In genomic region chr5:39580702-39581498, GRCh38 we compare ENCODE assay signal across 16 cellular contexts.
DNase-seq lines count a peak whose midpoint lies in the region; ATAC-seq, FAIRE-seq and TF ChIP-seq lines count a peak whose summit lies in the region.
"Had no signal": no experiment of that assay in that cellular context is flagged by ENCODE, and none has a peak within 500 bp of the region (broad histone marks: within the 10 kb centered on the region; RNA-seq: fewer than 3 reads in every experiment).

No MANE protein-coding gene starts in this region.

- CTCF ChIA-PET in CD4-positive, alpha-beta T cell (lab: Charles Lee) = no interaction called here

- no peaks in the 10 kb centered on the region for H3K79me1 ChIP-seq in mesenchymal stem cell (replicated peaks; ENCODE audit: low read length, poor library complexity, severe bottlenecking)

- H3K4me1 Mint-ChIP-seq in CD4-positive, alpha-beta T cell (ENCODE audit: low read depth) = peaks cover 10% of the 10 kb centered on the region
- H3K4me1 Mint-ChIP-seq: immature natural killer cell had no signal

- no peaks in the 10 kb centered on the region for H3K27me3 ChIP-seq in mesenchymal stem cell (ENCODE audit: control insufficient read depth in 1 of 2, insufficient read depth in 1 of 2, low read length in 2 of 2)
- H3K27me3 ChIP-seq in CD4-positive, alpha-beta T cell (ENCODE audit: control insufficient read depth, insufficient read depth, low read length) = no peaks in the 10 kb centered on the region
- H3K27me3 ChIP-seq in SJCRH30 = peaks cover 4% of the 10 kb centered on the region

- peaks cover 5% of the 10 kb centered on the region for H3K27me3 Mint-ChIP-seq in CD4-positive, alpha-beta T cell

- H3K36me3 Mint-ChIP-seq in CD4-positive, alpha-beta T cell (ENCODE audit: low read depth) = no peaks in the 10 kb centered on the region
- H3K36me3 Mint-ChIP-seq: CD4-positive, CD25-positive, alpha-beta regulatory T cell; immature natural killer cell; naive thymus-derived CD4-positive, alpha-beta T cell had no signal

- no peak overlapping the region for H2BK5ac ChIP-seq in mesenchymal stem cell (ENCODE audit: low read depth, low read length, poor library complexity, severe bottlenecking)

- H2BK12ac ChIP-seq in mesenchymal stem cell (ENCODE audit: low read length in 2 of 2) = no peak overlapping the region

- no peak overlapping the region for H3K18ac ChIP-seq in mesenchymal stem cell (ENCODE audit: low read depth in 1 of 2, low read length in 2 of 2)

- H4K91ac ChIP-seq in mesenchymal stem cell (ENCODE audit: low read length) = no peak overlapping the region

- FAIRE-seq in HTR-8/SVneo (lab: Jason Lieb, UNC) = peak; percentile 51
- FAIRE-seq: bronchial epithelial cell, urothelium cell line had no signal

- H3K4me3 ChIP-seq in choroid plexus epithelial cell (ENCODE audit: low read depth, low read length) = no peak overlapping the region
- no peak overlapping the region for H3K4me3 ChIP-seq in mesenchymal stem cell (ENCODE audit: insufficient read depth in 1 of 2, low read depth in 1 of 2, low read length in 2 of 2)
- no peak overlapping the region for H3K4me3 ChIP-seq in SJCRH30

- H3K4me2 ChIP-seq in mesenchymal stem cell (ENCODE audit: low read length, poor library complexity, severe bottlenecking) = no peak overlapping the region

- H3K23ac ChIP-seq in mesenchymal stem cell (ENCODE audit: low read length in 2 of 2) = no peak overlapping the region

- no peaks in the 10 kb centered on the region for H3K9me3 Mint-ChIP-seq in CD4-positive, alpha-beta T cell
- H3K9me3 Mint-ChIP-seq: CD4-positive, CD25-positive, alpha-beta regulatory T cell; immature natural killer cell; naive thymus-derived CD4-positive, alpha-beta T cell had no signal

- H4K8ac ChIP-seq in mesenchymal stem cell (ENCODE audit: low read length) = no peak overlapping the region

- H3K36me3 ChIP-seq in mesenchymal stem cell (ENCODE audit: control insufficient read depth in 1 of 2, insufficient read depth in 2 of 2, low read depth in 1 of 2, low read length in 2 of 2) = no peaks in the 10 kb centered on the region
- H3K36me3 ChIP-seq in SJCRH30 = no peaks in the 10 kb centered on the region

- no peak overlapping the region for H3K27ac Mint-ChIP-seq in CD4-positive, alpha-beta T cell
- H3K27ac Mint-ChIP-seq: CD4-positive, CD25-positive, alpha-beta regulatory T cell; immature natural killer cell had no signal

- H2AFZ ChIP-seq in mesenchymal stem cell (ENCODE audit: low read depth, low read length) = no peak overlapping the region

- peak overlapping the region; percentile 16 for H3K9ac ChIP-seq in mesenchymal stem cell (ENCODE audit: low read length)

- POLR2A ChIA-PET in CD4-positive, alpha-beta T cell (lab: Charles Lee) = no interaction called here

- 20% methylated on average over 1 of the region's 1 CpG for WGBS in mesenchymal stem cell

- H2AK5ac ChIP-seq in mesenchymal stem cell (ENCODE audit: low read length, severe bottlenecking) = no peak overlapping the region

- H3K14ac ChIP-seq in mesenchymal stem cell (ENCODE audit: low read length in 2 of 2) = no peak overlapping the region

- intact Hi-C loops in CD4-positive, alpha-beta T cell (cut with DNase I, micrococcal nuclease) = loop anchor here in 1 of 2 experiments (2.0 to 5.0 kb wide), 4 partner anchors 366 to 1298 kb away; no protein-coding TSS in a partner anchor

- H3K9me3 ChIP-seq in mesenchymal stem cell (ENCODE audit: control insufficient read depth, low read length) (no peaks in the 10 kb centered on the region), SJCRH30 (replicated peaks) (no peaks in the 10 kb centered on the region)
- no peaks in the 10 kb centered on the region for H3K9me3 ChIP-seq in CD4-positive, alpha-beta T cell (ENCODE audit: control insufficient read depth, low read length)

- no peak overlapping the region for H2BK120ac ChIP-seq in mesenchymal stem cell (ENCODE audit: low read depth, low read length)

- DNase-seq in AG09319 (ENCODE audit: extremely low read depth, low read depth) = peak; percentile 54
- peak; percentile 36 for DNase-seq in HTR-8/SVneo (ENCODE audit: insufficient read length, low spot score)
- peak; percentile 73 for DNase-seq in choroid plexus epithelial cell (ENCODE audit: low read depth)
- peak; percentile 49 for DNase-seq in mesenchymal stem cell
- DNase-seq in NCI-H345 treated with DMSO at 0.1 percent for 48 hours (lab: John Stamatoyannopoulos, UW; ENCODE audit: unreplicated experiment) = no peak
- no peak for DNase-seq in CD4-positive, alpha-beta T cell
- no peak for DNase-seq in SJCRH30
- DNase-seq: CD4-positive, CD25-positive, alpha-beta regulatory T cell; immature natural killer cell; naive thymus-derived CD4-positive, alpha-beta T cell; NCI-H524 had no signal

- H2BK15ac ChIP-seq in mesenchymal stem cell (ENCODE audit: low read depth, poor library complexity, severe bottlenecking) = no peak overlapping the region

- H3K4me3 Mint-ChIP-seq in CD4-positive, alpha-beta T cell = no peak overlapping the region
- H3K4me3 Mint-ChIP-seq: CD4-positive, CD25-positive, alpha-beta regulatory T cell; immature natural killer cell had no signal

- ATAC-seq in CD4-positive, alpha-beta T cell (ENCODE audit: poor library complexity) = no peak
- ATAC-seq in GM21786 (IDR thresholded peaks at IDR 0.05; ENCODE audit: unreplicated experiment) = no peak
- ATAC-seq: esophagus mucosa; naive thymus-derived CD4-positive, alpha-beta T cell had no signal

- no peak for TF ChIP-seq CTCF in AG09319 (IDR thresholded peaks at IDR 0.05; ENCODE audit: low read depth, low read length)
- no peak for TF ChIP-seq CTCF in choroid plexus epithelial cell (conservative IDR thresholded peaks at IDR 0.05; ENCODE audit: low read depth, low read length)
- TF ChIP-seq CTCF in CD4-positive, alpha-beta T cell (IDR thresholded peaks at IDR 0.05) = no peak

- H3K4ac ChIP-seq in mesenchymal stem cell (ENCODE audit: low read depth in 1 of 2, low read length in 2 of 2) = no peak overlapping the region

- H3K4me1 ChIP-seq in mesenchymal stem cell (ENCODE audit: control insufficient read depth, insufficient read depth, low read depth, low read length) (no peaks in the 10 kb centered on the region), SJCRH30 (no peaks in the 10 kb centered on the region)

- H3K27ac ChIP-seq in mesenchymal stem cell (ENCODE audit: low read length, poor library complexity, severe bottlenecking) = no peak overlapping the region
- H3K27ac ChIP-seq in CD4-positive, alpha-beta T cell (ENCODE audit: low read depth, low read length) = no peak overlapping the region
- no peak overlapping the region for H3K27ac ChIP-seq in SJCRH30
- H3K27ac ChIP-seq: HL-60 had no signal

Comparison
In these comparisons a context has a peak if more than half of its experiments do, and no peak if none do; other contexts are left out.
1. DNase-seq: peak in AG09319 (single experiment), HTR-8/SVneo (single experiment), choroid plexus epithelial cell (single experiment) and mesenchymal stem cell (single experiment); none in NCI-H345 treated with DMSO at 0.1 percent for 48 hours (single experiment), CD4-positive, alpha-beta T cell (0 of 10) and SJCRH30 (0 of 2).